In genomic region chr19:49442793-49443365, GRCh38 we compare ENCODE assay signal across 8 cellular contexts. TPM values are rescaled to one million over a fixed set of nuclear protein-coding genes. Genes with fewer than 3 reads are reported as not detected.
DNase-seq lines count a peak whose midpoint lies in the region; FAIRE-seq and TF ChIP-seq lines count a peak whose summit lies in the region.

No MANE protein-coding gene starts in this region.

- H3K4me3 ChIP-seq in H7 (ENCODE audit: insufficient read depth, low read depth, low read length) = peak overlapping the region; percentile 64

- DNase-seq in Daoy (ENCODE audit: low read depth) (peak; percentile 93), H7 (peak; percentile 98), NCI-H1048 (lab: John Stamatoyannopoulos, UW) (peak; percentile 79), T1000 (lab: John Stamatoyannopoulos, UW) (peak; percentile 86), cerebellum (ENCODE audit: low spot score) (peak; percentile 87), kidney glomerular epithelial cell (lab: John Stamatoyannopoulos, UW) (peak; percentile 63), D721Med (ENCODE audit: insufficient read length, low spot score) (no peak)
- peak; percentile 69 for DNase-seq in stimulated activated CD4-positive, alpha-beta T cell treated with anti-CD3 and anti-CD28 coated beads, Interleukin-1b, Interleukin-23, amount 100 ng/mL, for 48 hours

- no peak for FAIRE-seq in D721Med (lab: Jason Lieb, UNC)

- TF ChIP-seq CTCF in D721Med (IDR thresholded peaks at IDR 0.05; ENCODE audit: insufficient read depth, missing control alignments) = no peak

- peaks cover 4% of the 10 kb centered on the region for H3K36me3 ChIP-seq in H7 (replicated peaks; ENCODE audit: control insufficient read depth, insufficient read depth, low read length)

- H3K27me3 ChIP-seq in H7 (ENCODE audit: control insufficient read depth, insufficient read depth, low read length) = peaks cover 42% of the 10 kb centered on the region

RNA-seq across cellular contexts. Expression of gene SLC17A7, which starts 1.6 kb away (rescaled TPM):
- not detected in 2 replicates for total RNA-seq in Daoy (2014; rRNA removed; shearing (Covaris generic))
- total RNA-seq in H7 (2014; rRNA removed; shearing (Covaris generic)) = 0.14 and 0.26 TPM in 2 replicates
- 3.8 TPM for total RNA-seq in cerebellum

RNA-seq across cellular contexts. Expression of gene PIH1D1, which starts 8.7 kb away (rescaled TPM):
- total RNA-seq in Daoy (2014; rRNA removed; shearing (Covaris generic)) = 146 and 200 TPM in 2 replicates
- 172 and 194 TPM in 2 replicates for total RNA-seq in H7 (2014; rRNA removed; shearing (Covaris generic))
- 32.2 TPM for total RNA-seq in cerebellum

RNA-seq across cellular contexts. Expression of gene ALDH16A1, which starts 10.1 kb away (rescaled TPM):
- total RNA-seq in Daoy (2014; rRNA removed; shearing (Covaris generic)) = 50.5 and 86.2 TPM in 2 replicates
- total RNA-seq in H7 (2014; rRNA removed; shearing (Covaris generic)) = 55.5 and 62.2 TPM in 2 replicates
- 6.4 TPM for total RNA-seq in cerebellum

RNA-seq across cellular contexts. Expression of gene GFY, which starts 17.7 kb away (rescaled TPM):
- total RNA-seq in Daoy (2014; rRNA removed; shearing (Covaris generic)) = not detected in 2 replicates
- total RNA-seq in H7 (2014; rRNA removed; shearing (Covaris generic)) = not detected in 2 replicates
- total RNA-seq in cerebellum = not detected

RNA-seq across cellular contexts. Expression of gene PTH2, which starts 19.6 kb away (rescaled TPM):
- not detected in 2 replicates for total RNA-seq in Daoy (2014; rRNA removed; shearing (Covaris generic))
- not detected in 2 replicates for total RNA-seq in H7 (2014; rRNA removed; shearing (Covaris generic))
- total RNA-seq in cerebellum = not detected
